ENCODE assay signal across 14 cellular contexts in the genomic region with DNA sequence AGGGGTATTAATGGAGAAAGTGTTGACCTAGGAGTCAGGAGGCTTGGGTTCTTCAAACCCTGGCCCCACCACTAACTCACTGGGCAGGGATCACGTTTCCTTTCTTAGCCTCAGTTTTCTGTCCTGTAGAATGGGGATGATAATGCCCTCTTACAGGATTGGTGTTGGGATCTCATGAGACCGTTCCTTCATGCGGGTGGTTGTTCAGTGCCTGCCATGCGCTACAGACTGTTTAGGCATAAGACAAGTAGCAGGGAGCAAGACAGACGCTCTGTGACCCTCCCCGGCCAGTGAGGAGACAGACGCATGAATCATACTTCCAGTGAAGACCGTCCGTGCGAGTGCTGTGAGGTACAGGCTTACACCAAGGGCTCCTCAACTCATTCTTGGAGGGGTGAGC.
DNase-seq lines count a peak whose midpoint lies in the region; TF ChIP-seq lines count a peak whose summit lies in the region.
"Had no signal": no experiment of that assay in that cellular context is flagged by ENCODE, and none has a peak within 500 bp of the region (broad histone marks: within the 10 kb centered on the region; RNA-seq: fewer than 3 reads in every experiment).

No MANE protein-coding gene starts in this region.

- H3K36me3 ChIP-seq in esophagus (ENCODE audit: control insufficient read depth in 2 of 2, insufficient read depth in 2 of 2, low read length in 1 of 2) (no peaks in the 10 kb centered on the region), smooth muscle cell (ENCODE audit: low read depth) (no peaks in the 10 kb centered on the region), PC-9 (ENCODE audit: low read depth) (no peaks in the 10 kb centered on the region)

- H4K20me1 ChIP-seq in smooth muscle cell (ENCODE audit: low read depth) (no peaks in the 10 kb centered on the region), PC-9 (ENCODE audit: insufficient read depth) (no peaks in the 10 kb centered on the region)

- H3K27ac ChIP-seq in esophagus (ENCODE audit: low read depth in 2 of 2, low read length in 1 of 2) (peak overlapping the region; percentile 70 to 79), smooth muscle cell (ENCODE audit: low read depth) (peak overlapping the region; percentile 0), PC-9 (no peak overlapping the region), RWPE1 (no peak overlapping the region)
- H3K27ac ChIP-seq: body of pancreas had no signal

- peaks cover 45% of the 10 kb centered on the region for H3F3A ChIP-seq in smooth muscle cell (ENCODE audit: low read depth)
- H3F3A ChIP-seq in PC-9 (ENCODE audit: insufficient read depth, low read depth), result peaks cover 20% of the 10 kb centered on the region; the same call in 1 of the 2 replicates

- 71 to 89% methylated on average over 10 of the region's 10 CpGs for WGBS in esophagus, 2 donors
- 35% methylated on average over 10 of the region's 10 CpGs for WGBS in smooth muscle cell (ENCODE audit: low lambda C conversion rate)

- BruUV-seq in PC-9 (replicated peaks; lab: Mats Ljungman, UMichigan), result no TSS peak

- H3K9ac ChIP-seq in smooth muscle cell (ENCODE audit: low read depth), result no peak overlapping the region

- intact Hi-C loops in PC-9 (cut with micrococcal nuclease; ENCODE audit: unreplicated experiment), result loop anchor here (10.0 kb wide), 1 partner anchor 83 kb away; a partner anchor contains a TSS

- H3K4me1 ChIP-seq in esophagus (ENCODE audit: control insufficient read depth in 2 of 2, insufficient read depth in 2 of 2, low read length in 1 of 2), result peaks cover 17 to 23% of the 10 kb centered on the region in 2 donors
- peaks cover 37% of the 10 kb centered on the region for H3K4me1 ChIP-seq in smooth muscle cell (ENCODE audit: low read depth)
- H3K4me1 ChIP-seq in PC-9 (replicated peaks; ENCODE audit: insufficient read depth), result peaks cover 19% of the 10 kb centered on the region
- H3K4me1 ChIP-seq: body of pancreas had no signal

- POLR2A ChIA-PET in PC-9 (lab: Charles Lee; ENCODE audit: unreplicated experiment) (no interaction called here), RWPE1 (lab: Yijun Ruan, JAX; ENCODE audit: low non-redundant PET) (no interaction called here)

- H3K4me3 ChIP-seq in esophagus (ENCODE audit: low read depth in 1 of 2, low read length in 2 of 2) (no peak overlapping the region), smooth muscle cell (no peak overlapping the region), PC-9 (no peak overlapping the region)
- H3K4me3 ChIP-seq: A549, body of pancreas, mucosa of descending colon, SK-N-MC had no signal

- TF ChIP-seq CTCF in smooth muscle cell (IDR thresholded peaks at IDR 0.05; ENCODE audit: borderline replicate concordance, insufficient read depth, poor library complexity, severe bottlenecking) (no peak), PC-9 (conservative IDR thresholded peaks at IDR 0.05) (no peak), RWPE1 (conservative IDR thresholded peaks at IDR 0.05; ENCODE audit: low read depth) (no peak)

- CTCF ChIA-PET in PC-9 (lab: Charles Lee), result no interaction called here
- CTCF ChIA-PET in RWPE1 (lab: Yijun Ruan, JAX), result no interaction called here

- H3K4me2 ChIP-seq in smooth muscle cell, result no peak overlapping the region
- H3K4me2 ChIP-seq in PC-9, result no peak overlapping the region
- H3K4me2 ChIP-seq: A549 had no signal

- no peaks in the 10 kb centered on the region for H3K9me2 ChIP-seq in PC-9 (ENCODE audit: insufficient read depth)

- H3K79me2 ChIP-seq in smooth muscle cell (ENCODE audit: low read depth), result no peaks in the 10 kb centered on the region
- H3K79me2 ChIP-seq in PC-9 (ENCODE audit: low read depth), result no peaks in the 10 kb centered on the region

- no peak overlapping the region for H2AFZ ChIP-seq in smooth muscle cell (ENCODE audit: low read depth)
- no peak overlapping the region for H2AFZ ChIP-seq in PC-9

- no peaks in the 10 kb centered on the region for H3K9me3 ChIP-seq in esophagus (ENCODE audit: control insufficient read depth in 2 of 2, insufficient read depth in 1 of 2, low read depth in 1 of 2, low read length in 1 of 2)
- H3K9me3 ChIP-seq in smooth muscle cell (replicated peaks; ENCODE audit: low read depth), result no peaks in the 10 kb centered on the region
- no peaks in the 10 kb centered on the region for H3K9me3 ChIP-seq in PC-9 (ENCODE audit: insufficient read depth, low read depth)
- H3K9me3 ChIP-seq: A549, body of pancreas, mucosa of descending colon had no signal

- H3K27me3 ChIP-seq in esophagus (ENCODE audit: control insufficient read depth in 1 of 2, insufficient read depth in 2 of 2, low read length in 2 of 2) (no peaks in the 10 kb centered on the region), smooth muscle cell (ENCODE audit: low read depth) (no peaks in the 10 kb centered on the region), PC-9 (ENCODE audit: insufficient read depth, low read depth) (no peaks in the 10 kb centered on the region)
- H3K27me3 ChIP-seq: body of pancreas had no signal

- DNase-seq in activated CD4-positive, alpha-beta T cell treated with anti-CD3 and anti-CD28 coated beads for 48 hours, result peak; percentile 77
- no peak for DNase-seq in activated CD4-positive, alpha-beta T cell treated with anti-CD3 and anti-CD28 coated beads, Interleukin-2, amount 50 U/mL, for 1 hour
- DNase-seq in RPMI7951 (ENCODE audit: low read depth), result peak; percentile 35
- no peak for DNase-seq in smooth muscle cell (lab: John Stamatoyannopoulos, UW; ENCODE audit: unreplicated experiment)
- DNase-seq in PC-9, result no peak
- no peak for DNase-seq in RWPE1 (ENCODE audit: low spot score)
- DNase-seq in occipital lobe (lab: John Stamatoyannopoulos, UW), result no peak
- DNase-seq: body of pancreas, kidney glomerular epithelial cell, mucosa of descending colon, NCI-H2227 treated with DMSO at 0.1 percent for 48 hours had no signal

Comparison
In these comparisons a context has a peak if more than half of its experiments do, and no peak if none do; other contexts are left out.
1. DNase-seq: peak in activated CD4-positive, alpha-beta T cell treated with anti-CD3 and anti-CD28 coated beads for 48 hours (single experiment) and RPMI7951 (single experiment); none in activated CD4-positive, alpha-beta T cell treated with anti-CD3 and anti-CD28 coated beads, Interleukin-2, amount 50 U/mL, for 1 hour (single experiment), smooth muscle cell (single experiment), PC-9 (0 of 2), RWPE1 (single experiment) and occipital lobe (single experiment).
2. H3K27ac ChIP-seq: peak in esophagus (2 of 2) and smooth muscle cell (single experiment); none in PC-9 (single experiment) and RWPE1 (single experiment).